In genomic region chr1:101051688-101052638, GRCh38 we compare ENCODE assay signal across 9 cellular contexts. TPM values are rescaled to one million over a fixed set of nuclear protein-coding genes. Genes with fewer than 3 reads are reported as not detected.
DNase-seq lines count a peak whose midpoint lies in the region; ATAC-seq and TF ChIP-seq lines count a peak whose summit lies in the region.
"Had no signal": no experiment of that assay in that cellular context is flagged by ENCODE, and none has a peak within 500 bp of the region (broad histone marks: within the 10 kb centered on the region; RNA-seq: fewer than 3 reads in every experiment).

No MANE protein-coding gene starts in this region.

- CTCF ChIA-PET in MCF 10A (lab: Yijun Ruan, JAX), result no interaction called here

- H3K4me1 Mint-ChIP-seq in progenitor cell of endocrine pancreas (ENCODE audit: low read depth) (no peaks in the 10 kb centered on the region), MCF 10A (ENCODE audit: insufficient read depth, unreplicated experiment) (peaks cover 9% of the 10 kb centered on the region)

- H3K27ac Mint-ChIP-seq in progenitor cell of endocrine pancreas (no peak overlapping the region), MCF 10A (ENCODE audit: low read depth, unreplicated experiment) (no peak overlapping the region)

- TF ChIP-seq CTCF in progenitor cell of endocrine pancreas (IDR thresholded peaks at IDR 0.05; ENCODE audit: unreplicated experiment), result no peak
- no peak for TF ChIP-seq CTCF in MCF 10A (IDR thresholded peaks at IDR 0.05; ENCODE audit: unreplicated experiment)

- DNase-seq in germinal center (ENCODE audit: low spot score) (peak; percentile 54), NCI-H146 treated with DMSO at 0.1 percent for 48 hours (lab: John Stamatoyannopoulos, UW; ENCODE audit: unreplicated experiment) (no peak), progenitor cell of endocrine pancreas (ENCODE audit: low spot score, unreplicated experiment) (no peak), MCF 10A (ENCODE audit: unreplicated experiment) (no peak), NCI-H187 treated with DMSO at 0.1 percent for 48 hours (lab: John Stamatoyannopoulos, UW) (no peak)
- DNase-seq: head of caudate nucleus had no signal

- intact Hi-C loops in MCF 10A (cut with micrococcal nuclease), result no loop called here

- ATAC-seq in GM18858 (IDR thresholded peaks at IDR 0.05; ENCODE audit: unreplicated experiment) (peak; percentile 84), GM21390 (IDR thresholded peaks at IDR 0.05; ENCODE audit: unreplicated experiment) (peak; percentile 82), HG03159 (IDR thresholded peaks at IDR 0.05; ENCODE audit: unreplicated experiment) (peak; percentile 88)

- no peak overlapping the region for H3K4me3 Mint-ChIP-seq in progenitor cell of endocrine pancreas (ENCODE audit: low read depth)
- H3K4me3 Mint-ChIP-seq in MCF 10A (ENCODE audit: unreplicated experiment), result no peak overlapping the region

- POLR2A ChIA-PET in MCF 10A (lab: Yijun Ruan, JAX), result no interaction called here

- BruUV-seq in MCF 10A (replicated peaks; lab: Mats Ljungman, UMichigan), result no TSS peak

- H3K36me3 Mint-ChIP-seq in progenitor cell of endocrine pancreas (ENCODE audit: insufficient read depth) (no peaks in the 10 kb centered on the region), MCF 10A (ENCODE audit: insufficient read depth, unreplicated experiment) (peaks cover 8% of the 10 kb centered on the region)

- H3K27me3 Mint-ChIP-seq in progenitor cell of endocrine pancreas, result no peaks in the 10 kb centered on the region
- H3K27me3 Mint-ChIP-seq in MCF 10A (ENCODE audit: insufficient read depth, unreplicated experiment), result no peaks in the 10 kb centered on the region

- H3K9me3 Mint-ChIP-seq in progenitor cell of endocrine pancreas (ENCODE audit: low read depth), result no peaks in the 10 kb centered on the region
- H3K9me3 Mint-ChIP-seq in MCF 10A (ENCODE audit: unreplicated experiment), result no peaks in the 10 kb centered on the region

RNA-seq across cellular contexts. Expression of gene DPH5, which starts 26.4 kb away (rescaled TPM):
- total RNA-seq in progenitor cell of endocrine pancreas, result 45.9 and 48.2 TPM in 2 replicates
- total RNA-seq in MCF 10A (2022), result 63.5 and 76.8 TPM in 2 replicates
